ENCODE assay signal across 14 cellular contexts in the genomic region with DNA sequence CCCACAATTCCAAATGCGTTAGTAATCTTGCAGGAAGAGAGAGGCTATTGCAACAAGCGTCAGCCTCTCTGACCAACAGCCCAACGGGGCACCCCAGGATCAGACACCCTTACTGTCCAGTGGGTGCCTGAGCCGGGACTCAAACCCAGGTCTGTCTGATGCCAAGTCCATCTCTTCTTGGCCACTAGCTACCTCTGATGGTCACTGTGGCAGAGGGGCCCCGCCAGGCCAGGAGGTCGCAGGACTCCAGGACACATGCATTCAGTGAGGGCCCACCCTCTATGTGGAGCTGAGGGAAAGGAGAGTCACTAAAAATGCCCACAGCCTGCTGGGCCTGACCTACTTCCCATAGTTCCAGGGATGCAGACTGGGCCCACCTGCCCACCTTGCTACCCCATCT.
DNase-seq lines count a peak whose midpoint lies in the region; ATAC-seq and TF ChIP-seq lines count a peak whose summit lies in the region.
"Had no signal": no experiment of that assay in that cellular context is flagged by ENCODE, and none has a peak within 500 bp of the region (broad histone marks: within the 10 kb centered on the region; RNA-seq: fewer than 3 reads in every experiment).

No MANE protein-coding gene starts in this region.

- ATAC-seq in T-helper 17 cell (no peak), natural killer cell (no peak), GM18907 (IDR thresholded peaks at IDR 0.05; ENCODE audit: unreplicated experiment) (no peak)
- ATAC-seq: GM23338 had no signal

- H3K4me3 Mint-ChIP-seq in T-helper 17 cell: peak overlapping the region; percentile 36
- no peak overlapping the region for H3K4me3 Mint-ChIP-seq in natural killer cell
- H3K4me3 Mint-ChIP-seq: B cell; CD4-positive, alpha-beta memory T cell; GM23338 had no signal

- intact Hi-C loops in natural killer cell (cut with micrococcal nuclease): no loop called here

- H3K27ac Mint-ChIP-seq in T-helper 17 cell (no peak overlapping the region), natural killer cell (peak overlapping the region; percentile 65 to 67)
- H3K27ac Mint-ChIP-seq: B cell, GM23338 had no signal

- TF ChIP-seq CTCF in natural killer cell (IDR thresholded peaks at IDR 0.05): no peak

- H3K36me3 Mint-ChIP-seq in T-helper 17 cell (ENCODE audit: low read depth) (peaks cover 8% of the 10 kb centered on the region), natural killer cell (peaks cover 12% of the 10 kb centered on the region)

- H3K9me3 Mint-ChIP-seq in natural killer cell: no peaks in the 10 kb centered on the region
- H3K9me3 Mint-ChIP-seq: GM23338 had no signal

- H3K27ac ChIP-seq in cingulate gyrus (ENCODE audit: low read depth, low read length) (peak overlapping the region; percentile 47), temporal lobe (ENCODE audit: low read depth, low read length) (peak overlapping the region; percentile 52)
- H3K27ac ChIP-seq: C4-2B had no signal

- DNase-seq in T-helper 17 cell: no peak
- DNase-seq in natural killer cell: no peak
- no peak for DNase-seq in activated T-cell treated with anti-CD3 and anti-CD28 coated beads, Interleukin-2, amount 50 U/mL, for 48 hours
- DNase-seq in effector CD8-positive, alpha-beta T cell (lab: John Stamatoyannopoulos, UW): no peak
- DNase-seq: CD4-positive, alpha-beta memory T cell; DND-41; GF-D8; H7 had no signal

- H3K4me1 Mint-ChIP-seq in T-helper 17 cell (peaks cover 45% of the 10 kb centered on the region), natural killer cell (peaks cover 56 to 60% of the 10 kb centered on the region in 2 donors)

- H3K9me3 ChIP-seq in T-helper 17 cell (ENCODE audit: control insufficient read depth, low read length, poor library complexity, severe bottlenecking): no peaks in the 10 kb centered on the region

- no peaks in the 10 kb centered on the region for H3K27me3 Mint-ChIP-seq in T-helper 17 cell
- H3K27me3 Mint-ChIP-seq in natural killer cell (ENCODE audit: low read depth in 2 of 2): no peaks in the 10 kb centered on the region
- H3K27me3 Mint-ChIP-seq: B cell; CD4-positive, alpha-beta memory T cell had no signal
